1 cellular context compared by ENCODE assay signal in the genomic region with DNA sequence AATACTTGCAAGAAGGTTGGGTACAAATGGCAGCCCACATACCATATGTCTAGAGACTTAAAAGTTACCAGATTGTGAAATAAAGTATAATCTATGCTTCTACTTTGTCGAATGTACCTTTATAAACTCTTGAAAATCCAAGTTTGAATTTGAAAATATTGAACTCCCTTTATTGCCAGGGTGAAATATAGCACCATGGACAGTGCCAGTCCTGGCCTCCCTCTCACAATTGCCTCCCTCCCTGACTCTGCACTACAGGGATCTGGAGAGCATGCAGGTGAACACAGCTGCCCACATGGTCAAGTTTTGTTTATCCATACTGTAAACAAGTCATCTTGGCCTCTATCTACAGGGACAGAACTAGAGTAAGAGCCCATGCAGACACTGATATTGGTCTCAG.
TF ChIP-seq lines count a peak whose summit lies in the region.

No MANE protein-coding gene starts in this region.

TF ChIP-seq in GM23338, 12 proteins besides CTCF, POLR2A, EP300 and RAD21 (continued from another document):
- TF ChIP-seq, protein P1, sequence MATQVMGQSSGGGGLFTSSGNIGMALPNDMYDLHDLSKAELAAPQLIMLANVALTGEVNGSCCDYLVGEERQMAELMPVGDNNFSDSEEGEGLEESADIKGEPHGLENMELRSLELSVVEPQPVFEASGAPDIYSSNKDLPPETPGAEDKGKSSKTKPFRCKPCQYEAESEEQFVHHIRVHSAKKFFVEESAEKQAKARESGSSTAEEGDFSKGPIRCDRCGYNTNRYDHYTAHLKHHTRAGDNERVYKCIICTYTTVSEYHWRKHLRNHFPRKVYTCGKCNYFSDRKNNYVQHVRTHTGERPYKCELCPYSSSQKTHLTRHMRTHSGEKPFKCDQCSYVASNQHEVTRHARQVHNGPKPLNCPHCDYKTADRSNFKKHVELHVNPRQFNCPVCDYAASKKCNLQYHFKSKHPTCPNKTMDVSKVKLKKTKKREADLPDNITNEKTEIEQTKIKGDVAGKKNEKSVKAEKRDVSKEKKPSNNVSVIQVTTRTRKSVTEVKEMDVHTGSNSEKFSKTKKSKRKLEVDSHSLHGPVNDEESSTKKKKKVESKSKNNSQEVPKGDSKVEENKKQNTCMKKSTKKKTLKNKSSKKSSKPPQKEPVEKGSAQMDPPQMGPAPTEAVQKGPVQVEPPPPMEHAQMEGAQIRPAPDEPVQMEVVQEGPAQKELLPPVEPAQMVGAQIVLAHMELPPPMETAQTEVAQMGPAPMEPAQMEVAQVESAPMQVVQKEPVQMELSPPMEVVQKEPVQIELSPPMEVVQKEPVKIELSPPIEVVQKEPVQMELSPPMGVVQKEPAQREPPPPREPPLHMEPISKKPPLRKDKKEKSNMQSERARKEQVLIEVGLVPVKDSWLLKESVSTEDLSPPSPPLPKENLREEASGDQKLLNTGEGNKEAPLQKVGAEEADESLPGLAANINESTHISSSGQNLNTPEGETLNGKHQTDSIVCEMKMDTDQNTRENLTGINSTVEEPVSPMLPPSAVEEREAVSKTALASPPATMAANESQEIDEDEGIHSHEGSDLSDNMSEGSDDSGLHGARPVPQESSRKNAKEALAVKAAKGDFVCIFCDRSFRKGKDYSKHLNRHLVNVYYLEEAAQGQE (IDR thresholded peaks at IDR 0.05; ENCODE audit: unreplicated experiment), result peak; percentile 81
- TF ChIP-seq NANOG (IDR thresholded peaks at IDR 0.05; ENCODE audit: borderline replicate concordance), result no peak
- TF ChIP-seq ZNF331 (CRISPR knock-in tag; IDR thresholded peaks at IDR 0.05; ENCODE audit: low read depth), result no peak
- TF ChIP-seq, protein P2, sequence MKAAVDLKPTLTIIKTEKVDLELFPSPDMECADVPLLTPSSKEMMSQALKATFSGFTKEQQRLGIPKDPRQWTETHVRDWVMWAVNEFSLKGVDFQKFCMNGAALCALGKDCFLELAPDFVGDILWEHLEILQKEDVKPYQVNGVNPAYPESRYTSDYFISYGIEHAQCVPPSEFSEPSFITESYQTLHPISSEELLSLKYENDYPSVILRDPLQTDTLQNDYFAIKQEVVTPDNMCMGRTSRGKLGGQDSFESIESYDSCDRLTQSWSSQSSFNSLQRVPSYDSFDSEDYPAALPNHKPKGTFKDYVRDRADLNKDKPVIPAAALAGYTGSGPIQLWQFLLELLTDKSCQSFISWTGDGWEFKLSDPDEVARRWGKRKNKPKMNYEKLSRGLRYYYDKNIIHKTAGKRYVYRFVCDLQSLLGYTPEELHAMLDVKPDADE (IDR thresholded peaks at IDR 0.05), result no peak
